In genomic region chr4:6333301-6334202, GRCh38 we compare ENCODE assay signal across 8 cellular contexts.
DNase-seq lines count a peak whose midpoint lies in the region; ATAC-seq and TF ChIP-seq lines count a peak whose summit lies in the region.

No MANE protein-coding gene starts in this region.

- no peak overlapping the region for H3K4me3 Mint-ChIP-seq in type B pancreatic cell

- no peaks in the 10 kb centered on the region for H3K36me3 Mint-ChIP-seq in type B pancreatic cell

- H3K4me1 Mint-ChIP-seq in type B pancreatic cell (ENCODE audit: unreplicated experiment) = no peaks in the 10 kb centered on the region

- H3K4me3 ChIP-seq in epithelial cell of esophagus (ENCODE audit: low read length) = no peak overlapping the region

- H3K27ac Mint-ChIP-seq in type B pancreatic cell = no peak overlapping the region

- no peak for ATAC-seq in HG02885 (IDR thresholded peaks at IDR 0.05; ENCODE audit: poor library complexity, unreplicated experiment)
- no peak for ATAC-seq in GM21825 (IDR thresholded peaks at IDR 0.05; ENCODE audit: unreplicated experiment)

- H3K9me3 Mint-ChIP-seq in type B pancreatic cell = no peaks in the 10 kb centered on the region

- DNase-seq in stimulated activated CD4-positive, alpha-beta T cell treated with anti-CD3 and anti-CD28 coated beads, Interleukin-15, amount 100 ng/mL, for 24 hours = peak; percentile 48
- no peak for DNase-seq in stimulated activated CD4-positive, alpha-beta T cell treated with anti-CD3 and anti-CD28 coated beads, Interleukin-1b, Interleukin-23, amount 100 ng/mL, for 48 hours
- DNase-seq in NAMALWA (ENCODE audit: low spot score) = peak; percentile 53
- no peak for DNase-seq in epithelial cell of esophagus (ENCODE audit: low read depth)
- no peak for DNase-seq in type B pancreatic cell (ENCODE audit: extremely low spot score, unreplicated experiment)
- DNase-seq in middle frontal gyrus (ENCODE audit: extremely low spot score, low spot score) = no peak

- peaks cover 31% of the 10 kb centered on the region for H3K27me3 Mint-ChIP-seq in type B pancreatic cell

- TF ChIP-seq CTCF in epithelial cell of esophagus (IDR thresholded peaks at IDR 0.05; ENCODE audit: insufficient read depth, low read depth, low read length, missing control alignments) (peak; percentile 51), type B pancreatic cell (conservative IDR thresholded peaks at IDR 0.05) (peak; percentile 71)

Comparison
In these comparisons a context has a peak if more than half of its experiments do, and no peak if none do; other contexts are left out.
1. DNase-seq: peak in stimulated activated CD4-positive, alpha-beta T cell treated with anti-CD3 and anti-CD28 coated beads, Interleukin-15, amount 100 ng/mL, for 24 hours (single experiment) and NAMALWA (single experiment); none in stimulated activated CD4-positive, alpha-beta T cell treated with anti-CD3 and anti-CD28 coated beads, Interleukin-1b, Interleukin-23, amount 100 ng/mL, for 48 hours (single experiment), epithelial cell of esophagus (single experiment), type B pancreatic cell (single experiment) and middle frontal gyrus (single experiment).